In genomic region chr2:148903946-148904345, GRCh38 we compare ENCODE assay signal across 22 cellular contexts. TPM values are rescaled to one million over a fixed set of nuclear protein-coding genes. Genes with fewer than 3 reads are reported as not detected.
"Had no signal": no experiment of that assay in that cellular context is flagged by ENCODE, and none has a peak within 500 bp of the region (broad histone marks: within the 10 kb centered on the region; RNA-seq: fewer than 3 reads in every experiment).

No MANE protein-coding gene starts in this region.

- ATAC-seq: activated T-cell treated with anti-CD3 and anti-CD28 coated beads, Interleukin-2, amount 50 U/mL, for 4 hours; heart right ventricle had no signal

- H3K36me3 Mint-ChIP-seq: activated naive CD8-positive, alpha-beta T cell treated with anti-CD3 and anti-CD28 coated beads for 36 hours had no signal

- H3K4me3 Mint-ChIP-seq: activated naive CD8-positive, alpha-beta T cell treated with anti-CD3 and anti-CD28 coated beads for 36 hours; activated T-cell treated with anti-CD3 and anti-CD28 coated beads, Interleukin-2, amount 50 U/mL, for 4 hours; memory B cell; nephron had no signal

- H3K27ac Mint-ChIP-seq: activated naive CD8-positive, alpha-beta T cell treated with anti-CD3 and anti-CD28 coated beads for 36 hours; memory B cell; nephron had no signal

- H3K4me1 Mint-ChIP-seq: activated naive CD8-positive, alpha-beta T cell treated with anti-CD3 and anti-CD28 coated beads for 36 hours had no signal

- H3K9me3 Mint-ChIP-seq: activated naive CD8-positive, alpha-beta T cell treated with anti-CD3 and anti-CD28 coated beads for 36 hours; activated T-cell treated with anti-CD3 and anti-CD28 coated beads, Interleukin-2, amount 50 U/mL, for 4 hours had no signal

- DNase-seq: activated CD4-positive, alpha-beta T cell treated with anti-CD3 and anti-CD28 coated beads for 4 hours; activated CD4-positive, alpha-beta T cell treated with anti-CD3 and anti-CD28 coated beads, Interleukin-2, amount 50 U/mL, for 48 hours; activated CD4-positive, CD25-positive, alpha-beta regulatory T cell; activated CD8-positive, alpha-beta memory T cell treated with anti-CD3 and anti-CD28 coated beads, Interleukin-2, amount 50 U/mL, for 48 hours; activated naive CD4-positive, alpha-beta T cell treated with Interleukin-2 at 50 U/mL for 16 hours; activated naive CD8-positive, alpha-beta T cell treated with anti-CD3 and anti-CD28 coated beads for 36 hours; activated T-cell treated with anti-CD3 and anti-CD28 coated beads, Interleukin-2, amount 50 U/mL, for 4 hours; colonic mucosa; dorsolateral prefrontal cortex; heart right ventricle; islet precursor cell; left colon; ovary; spleen; stimulated activated CD4-positive, alpha-beta T cell treated with anti-CD3 and anti-CD28 coated beads, Interleukin-4, amount 100 ng/mL, for 1 hour; stimulated activated naive CD4-positive, alpha-beta T cell; testis; trophoblast cell; uterus had no signal

- H3K27me3 Mint-ChIP-seq: activated naive CD8-positive, alpha-beta T cell treated with anti-CD3 and anti-CD28 coated beads for 36 hours had no signal

RNA-seq across cellular contexts. Expression of gene KIF5C, which starts 28.9 kb away (rescaled TPM):
- total RNA-seq: bronchial epithelial cell had no signal
